ENCODE assay signal across 12 cellular contexts in the genomic region with DNA sequence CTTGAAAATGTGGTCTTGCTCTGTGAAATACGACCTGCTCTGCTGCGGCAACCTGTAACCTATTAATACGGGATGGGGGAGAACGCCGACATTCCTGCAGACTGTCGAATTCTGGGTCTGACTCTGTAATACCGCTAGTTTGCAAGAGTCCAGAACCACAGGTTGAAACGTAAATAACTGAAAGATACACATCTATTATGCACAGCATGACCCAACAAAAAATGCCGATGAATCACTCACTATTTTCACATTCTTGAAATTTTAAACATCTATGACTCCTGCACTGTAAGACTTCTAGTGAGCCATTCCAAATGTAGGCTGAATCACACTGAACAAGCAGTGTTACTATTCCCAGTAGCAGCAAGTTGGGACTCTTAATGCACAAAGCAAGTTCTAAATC. TPM values are rescaled to one million over a fixed set of nuclear protein-coding genes. Genes with fewer than 3 reads are reported as not detected.
DNase-seq lines count a peak whose midpoint lies in the region; FAIRE-seq and TF ChIP-seq lines count a peak whose summit lies in the region.
"Had no signal": no experiment of that assay in that cellular context is flagged by ENCODE, and none has a peak within 500 bp of the region (broad histone marks: within the 10 kb centered on the region; RNA-seq: fewer than 3 reads in every experiment).

No MANE protein-coding gene starts in this region.

- FAIRE-seq in A204.1 (lab: Jason Lieb, UNC): peak; percentile 43

- H3K14ac ChIP-seq in neuronal stem cell (ENCODE audit: low read length): no peak overlapping the region

- peaks cover 7% of the 10 kb centered on the region for H3K4me1 ChIP-seq in left ventricle myocardium inferior
- H3K4me1 ChIP-seq in neuronal stem cell (ENCODE audit: control insufficient read depth in 2 of 2, insufficient read depth in 1 of 2, low read depth in 1 of 2, low read length in 2 of 2): no peaks in the 10 kb centered on the region
- H3K4me1 ChIP-seq: BE2C had no signal

- intact Hi-C loops in left ventricle myocardium inferior (cut with micrococcal nuclease): no loop called here
- intact Hi-C loops in posterior cingulate gyrus (cut with DNase I): no loop called here

- no peak overlapping the region for H2BK120ac ChIP-seq in neuronal stem cell (ENCODE audit: low read depth, low read length)

- no peak overlapping the region for H2AK5ac ChIP-seq in neuronal stem cell (ENCODE audit: low read depth, low read length)

- peaks cover 25% of the 10 kb centered on the region for H3K36me3 ChIP-seq in brain microvascular endothelial cell (replicated peaks)
- peaks cover 2% of the 10 kb centered on the region for H3K36me3 ChIP-seq in kidney epithelial cell (ENCODE audit: control insufficient read depth, insufficient read depth, low read length)
- peaks cover 86% of the 10 kb centered on the region for H3K36me3 ChIP-seq in left ventricle myocardium inferior
- H3K36me3 ChIP-seq in neuronal stem cell (replicated peaks in 1 of 2; ENCODE audit: control insufficient read depth in 2 of 2, insufficient read depth in 2 of 2, low read length in 2 of 2): peaks cover 18 to 93% of the 10 kb centered on the region in 2 donors

- H3K27ac ChIP-seq in brain microvascular endothelial cell: peak overlapping the region; percentile 94
- no peak overlapping the region for H3K27ac ChIP-seq in left ventricle myocardium inferior (replicated peaks)
- no peak overlapping the region for H3K27ac ChIP-seq in neuronal stem cell (replicated peaks; ENCODE audit: low read length)
- H3K27ac ChIP-seq: WERI-Rb-1 had no signal

- H4K8ac ChIP-seq in neuronal stem cell (ENCODE audit: low read depth, low read length): no peak overlapping the region

- no peak overlapping the region for H3K18ac ChIP-seq in neuronal stem cell (ENCODE audit: low read length)

- H2BK15ac ChIP-seq in neuronal stem cell (ENCODE audit: low read length): no peak overlapping the region

- H2BK5ac ChIP-seq in neuronal stem cell (ENCODE audit: low read length): no peak overlapping the region

- DNase-seq in HS-5 (ENCODE audit: low read depth): peak; percentile 99
- peak; percentile 96 for DNase-seq in brain microvascular endothelial cell
- DNase-seq in kidney epithelial cell (ENCODE audit: low read depth): peak; percentile 96
- no peak for DNase-seq in left ventricle myocardium inferior
- DNase-seq in neuronal stem cell (ENCODE audit: low spot score): no peak
- DNase-seq in effector CD4-positive, alpha-beta T cell: no peak
- no peak for DNase-seq in posterior cingulate gyrus
- DNase-seq: activated naive CD4-positive, alpha-beta T cell treated with anti-CD3 and anti-CD28 coated beads for 36 hours; BE2C; transverse colon; WERI-Rb-1 had no signal

- no peaks in the 10 kb centered on the region for H3K27me3 ChIP-seq in brain microvascular endothelial cell (replicated peaks)
- H3K27me3 ChIP-seq in kidney epithelial cell (ENCODE audit: control insufficient read depth, insufficient read depth, low read length): no peaks in the 10 kb centered on the region
- no peaks in the 10 kb centered on the region for H3K27me3 ChIP-seq in left ventricle myocardium inferior (ENCODE audit: low read depth)
- H3K27me3 ChIP-seq in neuronal stem cell (ENCODE audit: control insufficient read depth in 3 of 3, insufficient read depth in 3 of 3, low read depth in 1 of 3, low read length in 3 of 3): no peaks in the 10 kb centered on the region
- H3K27me3 ChIP-seq: BE2C, transverse colon had no signal

- H3K79me1 ChIP-seq in neuronal stem cell (ENCODE audit: low read depth, low read length): no peaks in the 10 kb centered on the region

- H3K4ac ChIP-seq in neuronal stem cell (ENCODE audit: low read length): no peak overlapping the region

- H2BK12ac ChIP-seq in neuronal stem cell (ENCODE audit: low read length): no peak overlapping the region

- in situ Hi-C loops in brain microvascular endothelial cell (cut with HindIII; ENCODE audit: low pct_ligation_motif_present, low sequenced_read_pairs): loop anchor here (10.0 kb wide), 1 partner anchor 139 kb away; no protein-coding TSS in a partner anchor

- H3K4me3 ChIP-seq in brain microvascular endothelial cell (ENCODE audit: low read depth, low read length) (no peak overlapping the region), kidney epithelial cell (ENCODE audit: low read depth, low read length) (no peak overlapping the region), left ventricle myocardium inferior (no peak overlapping the region), neuronal stem cell (ENCODE audit: low read length in 2 of 2) (no peak overlapping the region)
- H3K4me3 ChIP-seq: transverse colon had no signal

- no peaks in the 10 kb centered on the region for H3K9me3 ChIP-seq in left ventricle myocardium inferior (replicated peaks)
- no peaks in the 10 kb centered on the region for H3K9me3 ChIP-seq in neuronal stem cell (replicated peaks in 1 of 2; ENCODE audit: control insufficient read depth in 2 of 2, insufficient read depth in 1 of 2, low read depth in 1 of 2, low read length in 2 of 2)
- H3K9me3 ChIP-seq: BE2C, transverse colon had no signal

- WGBS in neuronal stem cell (ENCODE audit: extremely low coverage in 2 of 2, insufficient read length in 2 of 2, insufficient replicate concordance in 1 of 2), 2 donors: no CpG with 5 or more reads among the region's 9 CpGs

- TF ChIP-seq CTCF in brain microvascular endothelial cell (IDR thresholded peaks at IDR 0.05; ENCODE audit: low read depth, low read length, missing control alignments) (no peak), kidney epithelial cell (IDR thresholded peaks at IDR 0.05; ENCODE audit: insufficient read depth, low read length, poor library complexity, severe bottlenecking) (no peak), left ventricle myocardium inferior (IDR thresholded peaks at IDR 0.05; ENCODE audit: borderline replicate concordance) (no peak)

- no peak overlapping the region for H2AFZ ChIP-seq in neuronal stem cell (ENCODE audit: low read length)

- H4K91ac ChIP-seq in neuronal stem cell (ENCODE audit: low read depth, low read length, poor library complexity): no peak overlapping the region

- no peak overlapping the region for H3K9ac ChIP-seq in neuronal stem cell (ENCODE audit: low read depth, low read length, poor library complexity)

- H3K23ac ChIP-seq in neuronal stem cell (ENCODE audit: low read depth, low read length, poor library complexity): no peak overlapping the region

- no peak overlapping the region for H3K4me2 ChIP-seq in neuronal stem cell (ENCODE audit: insufficient read depth, low read length, poor library complexity, severe bottlenecking)

RNA-seq across cellular contexts. Expression of gene VPS53, which starts 20.4 kb away (rescaled TPM):
- total RNA-seq in kidney epithelial cell (22.8 and 23.2 TPM in 2 replicates), left ventricle myocardium inferior (30.7 TPM)
- 14.6 TPM for polyA plus RNA-seq in neuronal stem cell (2013, experiment 1 of 2)
- polyA plus RNA-seq in neuronal stem cell (2013, experiment 2 of 2): 14.5 TPM

RNA-seq across cellular contexts. Expression of gene TLCD3A, which starts 38.2 kb away (rescaled TPM):
- total RNA-seq in kidney epithelial cell (28.3 and 38.4 TPM in 2 replicates), left ventricle myocardium inferior (1.5 TPM)
- 25.6 TPM for polyA plus RNA-seq in neuronal stem cell (2013, experiment 1 of 2)
- polyA plus RNA-seq in neuronal stem cell (2013, experiment 2 of 2): 25.3 TPM

RNA-seq across cellular contexts. Expression of gene GEMIN4, which starts 57.8 kb away (rescaled TPM):
- total RNA-seq in kidney epithelial cell (13.3 and 21.6 TPM in 2 replicates), left ventricle myocardium inferior (11.1 TPM)
- 23.9 TPM for polyA plus RNA-seq in neuronal stem cell (2013, experiment 1 of 2)
- 22.5 TPM for polyA plus RNA-seq in neuronal stem cell (2013, experiment 2 of 2)

Comparison
In these comparisons a context has a peak if more than half of its experiments do, and no peak if none do; other contexts are left out.
1. DNase-seq: peak in HS-5 (single experiment), brain microvascular endothelial cell (single experiment) and kidney epithelial cell (single experiment); none in left ventricle myocardium inferior (single experiment), neuronal stem cell (single experiment), effector CD4-positive, alpha-beta T cell (single experiment) and posterior cingulate gyrus (0 of 10).
2. RNA of gene TLCD3A, which starts 38.2 kb away (total RNA-seq): 28.3 to 38.4 TPM in kidney epithelial cell; 1.5 TPM in left ventricle myocardium inferior (single experiment); every median in the first group is over 10 times any median in the second.